In genomic region chr18:3451989-3452749, GRCh38 we compare ENCODE assay signal across 8 cellular contexts. TPM values are rescaled to one million over a fixed set of nuclear protein-coding genes. Genes with fewer than 3 reads are reported as not detected.
DNase-seq lines count a peak whose midpoint lies in the region; ATAC-seq and TF ChIP-seq lines count a peak whose summit lies in the region.

No MANE protein-coding gene starts in this region.

- peak overlapping the region; percentile 96 for H3K27ac Mint-ChIP-seq in endodermal cell

- peak in 1 of 2 donors; percentile 89 for TF ChIP-seq POLR2A in thyroid gland (IDR thresholded peaks at IDR 0.05)

- POLR2A ChIA-PET in AG04450 (lab: Yijun Ruan, JAX), result interaction anchor here (0.8 to 4.3 kb wide), 7 partner anchors 133 to 219 kb away, joined by 3 to 44 read pairs (median 14); no protein-coding TSS in a partner anchor

- no peak for ATAC-seq in GM18520 (IDR thresholded peaks at IDR 0.05; ENCODE audit: unreplicated experiment)

- peaks cover 67% of the 10 kb centered on the region for H3K36me3 Mint-ChIP-seq in endodermal cell (ENCODE audit: low read depth)

- peaks cover 29% of the 10 kb centered on the region for H3K4me1 Mint-ChIP-seq in endodermal cell

- H3K27ac ChIP-seq in AG04450 (ENCODE audit: low read depth, low read length), result peak overlapping the region; percentile 99
- peak overlapping the region; percentile 95 for H3K27ac ChIP-seq in HL-60 (replicated peaks)
- H3K27ac ChIP-seq in endodermal cell (ENCODE audit: low read depth, low read length), result peak overlapping the region; percentile 96
- H3K27ac ChIP-seq in mucosa of rectum (ENCODE audit: low read depth in 2 of 2, low read length in 2 of 2), result peak overlapping the region; percentile 93 to 99
- H3K27ac ChIP-seq in thyroid gland, result peak overlapping the region; percentile 93 to 100 (median 98)

- H3K36me3 ChIP-seq in endodermal cell (ENCODE audit: control insufficient read depth, insufficient read depth, low read length), result peaks cover 31% of the 10 kb centered on the region
- peaks cover 0 to 2% of the 10 kb centered on the region in 2 donors for H3K36me3 ChIP-seq in mucosa of rectum (ENCODE audit: control insufficient read depth in 2 of 2, insufficient read depth in 2 of 2, low read length in 2 of 2)
- H3K36me3 ChIP-seq in thyroid gland, result peaks cover 8 to 12% of the 10 kb centered on the region in 2 donors

- H3K4me1 ChIP-seq in endodermal cell (ENCODE audit: control insufficient read depth, insufficient read depth, low read length) (peaks cover 17% of the 10 kb centered on the region), mucosa of rectum (ENCODE audit: control insufficient read depth in 2 of 2, insufficient read depth in 2 of 2, low read length in 2 of 2) (peaks cover 20 to 33% of the 10 kb centered on the region in 2 donors), thyroid gland (peaks cover 23 to 24% of the 10 kb centered on the region in 2 donors)

- H3K27me3 Mint-ChIP-seq in endodermal cell (ENCODE audit: insufficient read depth), result no peaks in the 10 kb centered on the region

- 0% methylated on average over 14 to 53 of the region's 53 CpGs for WGBS in endodermal cell (ENCODE audit: insufficient coverage in 1 of 2, insufficient read length in 1 of 2), 2 experiments
- WGBS in thyroid gland, 2 donors, result 0 to 2% methylated on average over 23 to 40 of the region's 53 CpGs

- DNase-seq in AG04450 (ENCODE audit: low read depth, low spot score) (no peak), HL-60 (ENCODE audit: low read depth in 1 of 2, low spot score in 1 of 2) (peak in 1 of 2 experiments; percentile 50), endodermal cell (peak; percentile 64), thyroid gland (peak; percentile 82 to 84), DMS114 treated with DMSO at 0.1 percent for 48 hours (lab: John Stamatoyannopoulos, UW; ENCODE audit: unreplicated experiment) (no peak)
- peak; percentile 75 for DNase-seq in activated CD8-positive, alpha-beta memory T cell treated with anti-CD3 and anti-CD28 coated beads for 24 hours

- H3K27me3 ChIP-seq in AG04450 (ENCODE audit: control insufficient read depth, insufficient read depth, low read length), result no peaks in the 10 kb centered on the region
- H3K27me3 ChIP-seq in HL-60 (ENCODE audit: insufficient read depth, poor library complexity, severe bottlenecking), result no peaks in the 10 kb centered on the region
- no peaks in the 10 kb centered on the region for H3K27me3 ChIP-seq in endodermal cell (ENCODE audit: control insufficient read depth, insufficient read depth, low read length, poor library complexity, severe bottlenecking)
- no peaks in the 10 kb centered on the region for H3K27me3 ChIP-seq in mucosa of rectum (ENCODE audit: control insufficient read depth in 2 of 2, insufficient read depth in 2 of 2, low read length in 2 of 2)
- H3K27me3 ChIP-seq in thyroid gland, result no peaks in the 10 kb centered on the region

- no peaks in the 10 kb centered on the region for H3K9me3 Mint-ChIP-seq in endodermal cell

- no peak for TF ChIP-seq CTCF in AG04450 (IDR thresholded peaks at IDR 0.05; ENCODE audit: low read depth, low read length)
- no peak for TF ChIP-seq CTCF in HL-60 (IDR thresholded peaks at IDR 0.05; ENCODE audit: insufficient read depth, low read length)
- no peak for TF ChIP-seq CTCF in endodermal cell (conservative IDR thresholded peaks at IDR 0.05)
- peak in 1 of 6 experiments; percentile 8 for TF ChIP-seq CTCF in thyroid gland (IDR thresholded peaks at IDR 0.05)

- H3K9ac ChIP-seq in endodermal cell (ENCODE audit: extremely low read depth, low read length, poor library complexity, severe bottlenecking) (peak overlapping the region; percentile 99), mucosa of rectum (ENCODE audit: low read depth in 1 of 2, low read length in 2 of 2) (peak overlapping the region; percentile 100)

- CTCF ChIA-PET in AG04450 (lab: Charles Lee), result interaction anchor here (0.5 to 6.8 kb wide), 5 partner anchors 143 to 418 kb away, joined by 3 to 69 read pairs (median 4); no protein-coding TSS in a partner anchor

- intact Hi-C loops in thyroid gland (cut with DNase I), result loop anchor here (5.0 to 10.0 kb wide), 2 partner anchors 145 to 167 kb away; no protein-coding TSS in a partner anchor

- peak overlapping the region; percentile 89 for H3K4me3 ChIP-seq in AG04450 (ENCODE audit: low read depth, low read length)
- H3K4me3 ChIP-seq in HL-60 (replicated peaks; ENCODE audit: insufficient read depth, low read length), result peak overlapping the region; percentile 92
- peak overlapping the region; percentile 100 for H3K4me3 ChIP-seq in endodermal cell (ENCODE audit: low read length)
- peak overlapping the region; percentile 88 to 96 for H3K4me3 ChIP-seq in mucosa of rectum (ENCODE audit: low read length in 2 of 2)
- H3K4me3 ChIP-seq in thyroid gland (replicated peaks in 1 of 3), result peak overlapping the region; percentile 68 to 97 (median 96)

- H3K9me3 ChIP-seq in AG04450 (ENCODE audit: control insufficient read depth, insufficient read depth, low read length) (peaks cover 7% of the 10 kb centered on the region; the same call in 1 of the 2 replicates), endodermal cell (ENCODE audit: control insufficient read depth, low read length) (no peaks in the 10 kb centered on the region), mucosa of rectum (ENCODE audit: control insufficient read depth in 2 of 2, low read length in 2 of 2) (no peaks in the 10 kb centered on the region), thyroid gland (no peaks in the 10 kb centered on the region)

- peak overlapping the region; percentile 100 for H3K4me3 Mint-ChIP-seq in endodermal cell

RNA-seq across cellular contexts. Expression of gene TGIF1, which starts 2.2 kb away (rescaled TPM):
- 60.6 and 61.1 TPM in 2 replicates for polyA plus RNA-seq in AG04450 (2011; rRNA removed)
- polyA minus RNA-seq in AG04450 (2011; rRNA and poly(A)+ RNA removed), result 72.3 and 110 TPM in 2 replicates
- 100 to 1,000 TPM; 417 to 575 TPM for total RNA-seq in endodermal cell
- 177 TPM for polyA plus RNA-seq in endodermal cell (2013, experiment 1 of 2)
- polyA plus RNA-seq in endodermal cell (2013, experiment 2 of 2), result 176 TPM
- total RNA-seq in thyroid gland, result 10 to 100 TPM; 46.4 to 62.3 (median 52.3) TPM

Comparison
In these comparisons a context has a peak if more than half of its experiments do, and no peak if none do; other contexts are left out.
1. DNase-seq: peak in activated CD8-positive, alpha-beta memory T cell treated with anti-CD3 and anti-CD28 coated beads for 24 hours (single experiment), endodermal cell (single experiment) and thyroid gland (2 of 2); none in AG04450 (single experiment) and DMS114 treated with DMSO at 0.1 percent for 48 hours (single experiment).
2. RNA of gene TGIF1, which starts 2.2 kb away (total RNA-seq): 417 to 575 TPM in endodermal cell; 46.4 to 62.3 TPM in thyroid gland; every median in the first group is over 4 times any median in the second.
3. Peak in every context shown above with its lines, with median percentiles within 50 percentile points of each other: H3K27ac ChIP-seq and H3K4me3 ChIP-seq.